6 cellular contexts compared by ENCODE assay signal in genomic region chr12:45853550-45853949, GRCh38.
"Had no signal": no experiment of that assay in that cellular context is flagged by ENCODE, and none has a peak within 500 bp of the region (broad histone marks: within the 10 kb centered on the region; RNA-seq: fewer than 3 reads in every experiment).

No MANE protein-coding gene starts in this region.

- FAIRE-seq: HTR-8/SVneo had no signal

- H3K4me3 ChIP-seq: GM23248 had no signal

- H3K27ac ChIP-seq: GM23248 had no signal

- H2AFZ ChIP-seq: GM23248 had no signal

- DNase-seq: GM23248, GOT3, H7, HCEC 1CT, IMR-90 had no signal

- H3K9ac ChIP-seq: GM23248 had no signal
